Comparison of ENCODE assay signal across 8 cellular contexts in genomic region chr2:100291152-100291970, GRCh38. TPM values are rescaled to one million over a fixed set of nuclear protein-coding genes. Genes with fewer than 3 reads are reported as not detected.
A peak's percentile ranks its signal among the peaks of the same experiment; 100 is the strongest.
DNase-seq lines count a peak whose midpoint lies in the region; ATAC-seq, FAIRE-seq and TF ChIP-seq lines count a peak whose summit lies in the region.

No MANE protein-coding gene starts in this region.

- no peaks in the 10 kb centered on the region for H3K27me3 Mint-ChIP-seq in astrocyte (ENCODE audit: low read depth, unreplicated experiment)

- H4K20me1 ChIP-seq in astrocyte (ENCODE audit: insufficient read depth, low read length), result no peaks in the 10 kb centered on the region

- H3K79me2 ChIP-seq in astrocyte (ENCODE audit: insufficient read depth, low read length), result no peaks in the 10 kb centered on the region

- POLR2A ChIA-PET in HEK293T (lab: Yijun Ruan, JAX), result interaction anchor here (1.0 to 2.2 kb wide), 3 partner anchors 9 to 30 kb away, joined by 3 to 16 read pairs (median 3); partner anchors contain the start of gene LONRF2

- ATAC-seq in SK-N-SH treated with all-trans-retinoic acid at 6 μM for 48 hours, result peak; percentile 88
- ATAC-seq in left lung, result peak; percentile 91
- ATAC-seq in GM21515 (IDR thresholded peaks at IDR 0.05; ENCODE audit: unreplicated experiment), result no peak
- ATAC-seq in GM21526 (IDR thresholded peaks at IDR 0.05; ENCODE audit: low FRiP score, unreplicated experiment), result no peak

- H3K9me3 Mint-ChIP-seq in astrocyte (ENCODE audit: unreplicated experiment), result no peaks in the 10 kb centered on the region

- no peaks in the 10 kb centered on the region for H3K36me3 ChIP-seq in astrocyte (ENCODE audit: insufficient read depth, low read length)
- H3K36me3 ChIP-seq in left lung, result no peaks in the 10 kb centered on the region

- CTCF ChIA-PET in HEK293T (lab: Yijun Ruan, JAX), result interaction anchor here (0.7 to 2.5 kb wide), 4 partner anchors 28 to 274 kb away, joined by 3 to 12 read pairs (median 7); no protein-coding TSS in a partner anchor

- no peak overlapping the region for H3K4me3 ChIP-seq in astrocyte (ENCODE audit: insufficient read depth, low read depth, low read length)
- H3K4me3 ChIP-seq in left lung, result no peak overlapping the region

- TF ChIP-seq CTCF in 22Rv1 (IDR thresholded peaks at IDR 0.05) (no peak), astrocyte (IDR thresholded peaks at IDR 0.05; ENCODE audit: insufficient read depth, low read depth, low read length) (no peak), left lung (IDR thresholded peaks at IDR 0.05) (no peak)

- H3K4me1 ChIP-seq in astrocyte (ENCODE audit: insufficient read depth, low read length) (peaks cover 29% of the 10 kb centered on the region), left lung (peaks cover 2 to 7% of the 10 kb centered on the region in 2 donors)

- H3K9me3 ChIP-seq in astrocyte (ENCODE audit: insufficient read depth, low read depth, low read length) (no peaks in the 10 kb centered on the region), left lung (no peaks in the 10 kb centered on the region)

- DNase-seq in HEK293T (ENCODE audit: extremely low spot score), result peak; percentile 37
- DNase-seq in astrocyte (ENCODE audit: low read depth), result peak; percentile 100
- DNase-seq in left lung, result peak; percentile 84 to 89
- peak; percentile 33 to 43 for DNase-seq in stimulated activated CD8-positive, alpha-beta memory T cell treated with anti-CD3 and anti-CD28 coated beads, Interleukin-2, amount 100 ng/mL, for 48 hours (ENCODE audit: low read depth in 2 of 2)

- H3K4me1 Mint-ChIP-seq in astrocyte (ENCODE audit: low read depth, unreplicated experiment), result peaks cover under 1% of the 10 kb centered on the region

- FAIRE-seq in astrocyte (lab: Jason Lieb, UNC), result peak; percentile 39

- H3K9ac ChIP-seq in astrocyte (ENCODE audit: low read length), result peak overlapping the region; percentile 73

- H3K27me3 ChIP-seq in astrocyte (ENCODE audit: insufficient read depth, low read length), result no peaks in the 10 kb centered on the region
- no peaks in the 10 kb centered on the region for H3K27me3 ChIP-seq in left lung

- H3K27ac ChIP-seq in 22Rv1 (0 out of 2 replicates have a peak overlapping the region, but pooled peaks have one; percentile 13), astrocyte (ENCODE audit: low read depth, low read length) (peak overlapping the region; percentile 92), left lung (peak overlapping the region; percentile 56 to 79)

- H2AFZ ChIP-seq in astrocyte (ENCODE audit: low read depth, low read length), result peak overlapping the region; percentile 33

- H3K36me3 Mint-ChIP-seq in astrocyte (ENCODE audit: low read depth, unreplicated experiment), result peaks cover 2% of the 10 kb centered on the region

- H3K4me2 ChIP-seq in astrocyte (ENCODE audit: low read length), result peak overlapping the region; percentile 75

- intact Hi-C loops in left lung (cut with DNase I), result no loop called here

- H3K4me3 Mint-ChIP-seq in astrocyte (ENCODE audit: unreplicated experiment), result no peak overlapping the region

- no peak overlapping the region for H3K27ac Mint-ChIP-seq in astrocyte (ENCODE audit: unreplicated experiment)

TF ChIP-seq in HEK293T, 16 proteins besides CTCF, POLR2A, EP300 and RAD21:
- no peak for TF ChIP-seq PKNOX1 (IDR thresholded peaks at IDR 0.05)
- no peak for TF ChIP-seq ARNT (IDR thresholded peaks at IDR 0.05)
- TF ChIP-seq L3MBTL2 (conservative IDR thresholded peaks at IDR 0.05), result no peak
- no peak for TF ChIP-seq CTBP1 (IDR thresholded peaks at IDR 0.05; ENCODE audit: borderline replicate concordance)
- no peak for TF ChIP-seq NFRKB (IDR thresholded peaks at IDR 0.05)
- TF ChIP-seq FOXK2 (IDR thresholded peaks at IDR 0.05), result no peak
- no peak for TF ChIP-seq BHLHE40 (IDR thresholded peaks at IDR 0.05; ENCODE audit: borderline replicate concordance)
- TF ChIP-seq LEF1 (IDR thresholded peaks at IDR 0.05; ENCODE audit: borderline replicate concordance), result no peak

TF ChIP-seq in SK-N-SH treated with all-trans-retinoic acid at 6 μM for 48 hours, 23 proteins besides CTCF, POLR2A, EP300 and RAD21 (continues in another document):
- peak; percentile 82; the same call in 1 of the 2 replicates for TF ChIP-seq TOX (CRISPR knock-in tag; IDR thresholded peaks at IDR 0.05; ENCODE audit: borderline replicate concordance)
- TF ChIP-seq ZFP3 (CRISPR knock-in tag; IDR thresholded peaks at IDR 0.05), result peak; percentile 68; the same call in 1 of the 2 replicates
- TF ChIP-seq SNAI2 (CRISPR knock-in tag; IDR thresholded peaks at IDR 0.05), result 0 out of 2 replicates have a peak, but pooled peaks have one; percentile 16
- no peak for TF ChIP-seq PPARA (CRISPR knock-in tag; IDR thresholded peaks at IDR 0.05; ENCODE audit: borderline replicate concordance)
- TF ChIP-seq CREB5 (CRISPR knock-in tag; IDR thresholded peaks at IDR 0.05; ENCODE audit: low read depth), result peak; percentile 13; the same call in 1 of the 2 replicates
- TF ChIP-seq CSRNP3 (CRISPR knock-in tag; IDR thresholded peaks at IDR 0.05), result no peak
- peak; percentile 71 for TF ChIP-seq ISL1 (CRISPR knock-in tag; IDR thresholded peaks at IDR 0.05)
- no peak for TF ChIP-seq ZNF70 (CRISPR knock-in tag; IDR thresholded peaks at IDR 0.05)
- 0 out of 2 replicates have a peak, but pooled peaks have one; percentile 14 for TF ChIP-seq OSR1 (CRISPR knock-in tag; IDR thresholded peaks at IDR 0.05)
- no peak for TF ChIP-seq ZFP30 (CRISPR knock-in tag; IDR thresholded peaks at IDR 0.05)
- peak; percentile 74 for TF ChIP-seq ZC3H10 (CRISPR knock-in tag; IDR thresholded peaks at IDR 0.05)
- TF ChIP-seq TSHZ2 (CRISPR knock-in tag; IDR thresholded peaks at IDR 0.05), result peak; percentile 64; the same call in 1 of the 2 replicates
- no peak for TF ChIP-seq ESRRG (CRISPR knock-in tag; IDR thresholded peaks at IDR 0.05)
- 0 out of 2 replicates have a peak, but pooled peaks have one; percentile 7 for TF ChIP-seq GLIS3 (CRISPR knock-in tag; IDR thresholded peaks at IDR 0.05)
- TF ChIP-seq TCF4 (CRISPR knock-in tag; IDR thresholded peaks at IDR 0.05; ENCODE audit: borderline replicate concordance), result no peak
- TF ChIP-seq POU6F1 (CRISPR knock-in tag; IDR thresholded peaks at IDR 0.05; ENCODE audit: borderline replicate concordance, low read depth), result no peak

RNA-seq across cellular contexts. Expression of gene LONRF2, which starts 30.9 kb away (rescaled TPM):
- total RNA-seq in astrocyte (0.45 and 0.62 TPM in 2 replicates), left lung (1 to 10 TPM; 3.1 to 3.8 TPM)

Comparison
In these comparisons a context has a peak if more than half of its experiments do, and no peak if none do; other contexts are left out.
1. H3K27ac ChIP-seq: peak in every context shown above with its lines; median percentile 92 in astrocyte; 68 in left lung; 13 in 22Rv1.
2. DNase-seq: peak in every context shown above with its lines; median percentile 100 in astrocyte; 86 in left lung; 38 in stimulated activated CD8-positive, alpha-beta memory T cell treated with anti-CD3 and anti-CD28 coated beads, Interleukin-2, amount 100 ng/mL, for 48 hours; 37 in HEK293T.
3. ATAC-seq: peak in SK-N-SH treated with all-trans-retinoic acid at 6 μM for 48 hours (single experiment) and left lung (single experiment); none in GM21515 (single experiment) and GM21526 (single experiment).